Comparison of ENCODE assay signal across 7 cellular contexts in the genomic region with DNA sequence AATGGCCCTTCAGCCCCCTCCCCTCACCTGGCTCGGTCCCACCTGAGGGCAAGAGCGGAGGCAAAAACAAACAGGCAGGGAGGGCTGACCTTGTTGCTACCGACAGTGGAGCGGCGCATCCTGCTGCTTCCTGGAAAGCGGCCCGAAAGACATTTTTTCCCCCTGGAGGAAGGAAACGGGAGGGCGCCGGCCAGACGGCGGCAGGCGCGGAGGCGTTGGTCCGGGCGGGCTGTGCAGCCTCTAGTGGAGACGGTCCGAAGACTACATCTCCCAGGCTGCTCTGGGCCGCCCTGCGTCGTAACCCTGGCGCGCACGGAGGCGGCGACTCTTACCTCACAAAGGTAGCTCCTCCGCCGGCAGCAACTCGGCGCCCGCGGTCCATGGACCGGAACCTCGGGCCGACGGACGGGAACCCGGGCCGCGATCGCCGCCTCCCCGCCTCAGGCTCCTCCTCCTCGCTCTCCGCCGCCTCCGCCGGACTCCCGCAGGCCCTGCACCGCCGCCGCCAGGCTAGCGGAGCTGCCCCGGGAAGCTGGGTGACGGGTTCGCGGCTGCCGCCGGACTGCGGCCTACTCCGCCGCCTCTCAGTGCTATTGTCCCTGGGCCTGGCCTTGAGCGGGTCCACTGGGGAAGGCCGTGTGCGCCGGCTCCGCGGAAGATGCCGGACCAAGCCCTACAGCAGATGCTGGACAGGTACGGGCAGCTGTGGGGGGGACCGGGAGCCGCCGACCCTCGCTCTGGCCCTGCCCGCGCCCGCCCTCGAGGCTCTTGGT. TPM values are rescaled to one million over a fixed set of nuclear protein-coding genes. Genes with fewer than 3 reads are reported as not detected.
DNase-seq lines count a peak whose midpoint lies in the region; ATAC-seq and TF ChIP-seq lines count a peak whose summit lies in the region.

A gene (minus strand): TSS at position 242 of the 773 bp plus-strand sequence. CDS start 50,728 bp downstream, outside the sequence.
A gene with protein sequence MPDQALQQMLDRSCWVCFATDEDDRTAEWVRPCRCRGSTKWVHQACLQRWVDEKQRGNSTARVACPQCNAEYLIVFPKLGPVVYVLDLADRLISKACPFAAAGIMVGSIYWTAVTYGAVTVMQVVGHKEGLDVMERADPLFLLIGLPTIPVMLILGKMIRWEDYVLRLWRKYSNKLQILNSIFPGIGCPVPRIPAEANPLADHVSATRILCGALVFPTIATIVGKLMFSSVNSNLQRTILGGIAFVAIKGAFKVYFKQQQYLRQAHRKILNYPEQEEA (plus strand): TSS at position 331 of the 773 bp plus-strand sequence. CDS start 328 bp downstream, at position 659.

- H3K9me2 ChIP-seq in hepatocyte (replicated peaks; ENCODE audit: insufficient read depth), result no peaks in the 10 kb centered on the region

- ATAC-seq in GM18502 (IDR thresholded peaks at IDR 0.05; ENCODE audit: poor library complexity, unreplicated experiment) (peak; percentile 98), HG02970 (IDR thresholded peaks at IDR 0.05; ENCODE audit: low FRiP score, unreplicated experiment) (peak; percentile 98)

- DNase-seq in NCI-H187 treated with DMSO at 0.1 percent for 48 hours (lab: John Stamatoyannopoulos, UW), result peak; percentile 62
- DNase-seq in T-helper 22 cell (ENCODE audit: low read depth), result peak; percentile 88
- peak; percentile 91 for DNase-seq in astrocyte of the cerebellum (ENCODE audit: low read depth)
- peak; percentile 97 for DNase-seq in hepatocyte (ENCODE audit: low spot score)
- peak; percentile 99 for DNase-seq in retina

- H3K4me3 ChIP-seq in astrocyte of the cerebellum (ENCODE audit: low read depth, low read length), result peak within 1 kb of the TSS; percentile 96
- H3K4me3 ChIP-seq in hepatocyte, result peak within 1 kb of the TSS; percentile 61

- peaks cover 31% of the 10 kb centered on the region for H4K20me1 ChIP-seq in hepatocyte (ENCODE audit: insufficient read depth, poor library complexity, severe bottlenecking)

- no peaks in the 10 kb centered on the region for H3K9me3 ChIP-seq in hepatocyte (ENCODE audit: low read depth)

- H3K79me2 ChIP-seq in hepatocyte, result peaks cover 78% of the 10 kb centered on the region

- H3K36me3 ChIP-seq in hepatocyte (replicated peaks; ENCODE audit: insufficient read depth, low read depth), result no peaks in the 10 kb centered on the region

- in situ Hi-C loops in astrocyte of the cerebellum (cut with HindIII; ENCODE audit: low sequenced_read_pairs), result no loop called here

- H3K27me3 ChIP-seq in hepatocyte, result no peaks in the 10 kb centered on the region

- peak within 1 kb of the TSS; percentile 88 for H2AFZ ChIP-seq in hepatocyte

- H3K4me2 ChIP-seq in hepatocyte, result peak within 1 kb of the TSS; percentile 82

- under 1% methylated on average over 50 of the region's 79 CpGs for WGBS in hepatocyte (ENCODE audit: low lambda C conversion rate, missing lambda C conversion rate)

- peaks cover 7% of the 10 kb centered on the region for H3K4me1 ChIP-seq in hepatocyte (ENCODE audit: insufficient read depth)

- peak; percentile 64 for TF ChIP-seq CTCF in astrocyte of the cerebellum (IDR thresholded peaks at IDR 0.05; ENCODE audit: low read depth, low read length, missing control alignments)
- TF ChIP-seq CTCF in hepatocyte (IDR thresholded peaks at IDR 0.05; ENCODE audit: poor library complexity), result peak; percentile 50

- peak within 1 kb of the TSS; percentile 90 for H3K27ac ChIP-seq in hepatocyte

RNA-seq across cellular contexts. Expression of the first gene that starts in this region (rescaled TPM):
- total RNA-seq in hepatocyte, result 4.1 and 4.9 TPM in 2 replicates
- polyA plus RNA-seq in hepatocyte, result 3.8 and 4.0 TPM in 2 replicates

RNA-seq across cellular contexts. Expression of the second gene that starts in this region (rescaled TPM):
- total RNA-seq in hepatocyte, result 35.8 and 36.4 TPM in 2 replicates
- 62.2 and 62.5 TPM in 2 replicates for polyA plus RNA-seq in hepatocyte

Comparison
In these comparisons a context has a peak if more than half of its experiments do, and no peak if none do; other contexts are left out.
1. Peak in every context shown above with its lines: DNase-seq, ATAC-seq, H3K4me3 ChIP-seq and H3K27ac ChIP-seq.